Comparison of ENCODE assay signal across 21 cellular contexts in genomic region chr6:145893586-145893985, GRCh38.
DNase-seq lines count a peak whose midpoint lies in the region; ATAC-seq, FAIRE-seq and TF ChIP-seq lines count a peak whose summit lies in the region.
"Had no signal": no experiment of that assay in that cellular context is flagged by ENCODE, and none has a peak within 500 bp of the region (broad histone marks: within the 10 kb centered on the region; RNA-seq: fewer than 3 reads in every experiment).

No MANE protein-coding gene starts in this region.

- TF ChIP-seq RAD21 in SK-N-SH (IDR thresholded peaks at IDR 0.05; ENCODE audit: low read length) (no peak), K562 (CRISPR knock-in tag; conservative IDR thresholded peaks at IDR 0.05 in 1 of 2, IDR thresholded peaks at IDR 0.05 in 1 of 2) (no peak)

- no peak for FAIRE-seq in K562 (lab: Jason Lieb, UNC)
- FAIRE-seq: A204.1, D721Med, G401.6, GM12891, GM19239 had no signal

- H3K79me2 ChIP-seq in SK-N-SH (ENCODE audit: insufficient read depth) (no peaks in the 10 kb centered on the region), K562 (ENCODE audit: control insufficient read depth, insufficient read depth, low read length) (no peaks in the 10 kb centered on the region)

- H4K20me1 ChIP-seq in SK-N-SH (ENCODE audit: insufficient read depth) (no peaks in the 10 kb centered on the region), K562 (replicated peaks; ENCODE audit: control insufficient read depth, insufficient read depth, low read length) (no peaks in the 10 kb centered on the region)
- H4K20me1 ChIP-seq: BLaER1 had no signal

- peaks cover 3% of the 10 kb centered on the region for H3F3A ChIP-seq in SK-N-SH (replicated peaks; ENCODE audit: insufficient read depth)

- DNase-seq in SK-N-SH = peak; percentile 5
- peak in 2 of 4 experiments; percentile 38 for DNase-seq in K562 (ENCODE audit: extremely low read depth in 1 of 4, low spot score in 3 of 4)
- no peak for DNase-seq in T-helper 2 cell
- no peak for DNase-seq in C1 segment of cervical spinal cord (lab: John Stamatoyannopoulos, UW)
- DNase-seq: 8988T; ACHN; BE2C; Caco-2; Calu3; CD4-positive, alpha-beta T cell; CD8-positive, alpha-beta T cell; DMS79 treated with DMSO at 0.1 percent for 48 hours; GF-D8 had no signal

- ATAC-seq in SK-N-SH treated with all-trans-retinoic acid at 6 μM for 48 hours = no peak
- peak; percentile 81 for ATAC-seq in K562
- ATAC-seq: CD8-positive, alpha-beta T cell had no signal

- peaks cover 0 to 3% of the 10 kb centered on the region in 2 experiments; a peak in 2 of 4 replicates for H3K4me1 ChIP-seq in SK-N-SH (ENCODE audit: control insufficient read depth in 1 of 2, insufficient read depth in 2 of 2, low read depth in 1 of 2, low read length in 1 of 2)
- no peaks in the 10 kb centered on the region for H3K4me1 ChIP-seq in K562 (replicated peaks in 1 of 2; ENCODE audit: control insufficient read depth in 2 of 2, insufficient read depth in 2 of 2, low read length in 2 of 2)
- H3K4me1 ChIP-seq: BE2C, BLaER1 had no signal

- POLR2A ChIA-PET in SK-N-SH (lab: Yijun Ruan, JAX) = no interaction called here
- POLR2A ChIA-PET in K562 (lab: Yijun Ruan, JAX) = interaction anchor here (0.7 to 0.9 kb wide), 2 partner anchors 16 to 25 kb away, joined by 3 to 4 read pairs; no protein-coding TSS in a partner anchor

- H3K27me3 ChIP-seq in SK-N-SH (ENCODE audit: insufficient read depth) (no peaks in the 10 kb centered on the region), K562 (ENCODE audit: control insufficient read depth in 2 of 2, insufficient read depth in 2 of 2, low read length in 2 of 2) (no peaks in the 10 kb centered on the region)
- H3K27me3 ChIP-seq: BE2C, BLaER1 had no signal

- no peak overlapping the region for H3K9ac ChIP-seq in SK-N-SH
- no peak overlapping the region for H3K9ac ChIP-seq in K562 (ENCODE audit: insufficient read depth in 1 of 2, low read depth in 2 of 2, low read length in 2 of 2)
- H3K9ac ChIP-seq: BLaER1 had no signal

- intact Hi-C loops in K562 (cut with micrococcal nuclease) = no loop called here

- TF ChIP-seq CTCF in SK-N-SH (IDR thresholded peaks at IDR 0.05) = no peak
- no peak for TF ChIP-seq CTCF in K562 (IDR thresholded peaks at IDR 0.05 in 2 of 3, conservative IDR thresholded peaks at IDR 0.05 in 1 of 3; ENCODE audit: insufficient read depth in 2 of 3, low read depth in 1 of 3, low read length in 3 of 3)

- H3K9me1 ChIP-seq in K562 (ENCODE audit: control insufficient read depth, insufficient read depth, low read length) = no peaks in the 10 kb centered on the region

- in situ Hi-C loops in K562 (cut with MboI) = no loop called here

- peaks cover 34 to 46% of the 10 kb centered on the region in 2 experiments for H3K36me3 ChIP-seq in SK-N-SH (replicated peaks in 1 of 2; ENCODE audit: control insufficient read depth in 1 of 2, insufficient read depth in 2 of 2, low read length in 1 of 2)
- peaks cover 77% of the 10 kb centered on the region for H3K36me3 ChIP-seq in K562 (ENCODE audit: control insufficient read depth, insufficient read depth, low read length)

- TF ChIP-seq EP300 in SK-N-SH (IDR thresholded peaks at IDR 0.05; ENCODE audit: borderline replicate concordance in 1 of 2, low read depth in 1 of 2, low read length in 1 of 2) = no peak
- no peak for TF ChIP-seq EP300 in K562 (IDR thresholded peaks at IDR 0.05; ENCODE audit: low read length)

- WGBS in SK-N-SH (ENCODE audit: low lambda C conversion rate) = 90% methylated on average over 2 of the region's 2 CpGs
- WGBS in K562 (ENCODE audit: insufficient coverage, low coverage, missing lambda C conversion rate) = 84% methylated on average over 2 of the region's 2 CpGs

- H3K9me2 ChIP-seq in SK-N-SH = no peaks in the 10 kb centered on the region

- CTCF ChIA-PET in SK-N-SH (lab: Yijun Ruan, JAX) = interaction anchor here (1.2 to 1.3 kb wide), 2 partner anchors 53 to 78 kb away, joined by 3 read pairs; no protein-coding TSS in a partner anchor
- CTCF ChIA-PET in K562 (lab: Yijun Ruan, JAX; ENCODE audit: low intra/inter-chr PET ratio) = no interaction called here

- H3K4me3 ChIP-seq in SK-N-SH (ENCODE audit: low read depth in 2 of 2, low read length in 1 of 2) (no peak overlapping the region), K562 (no peak overlapping the region)
- H3K4me3 ChIP-seq: BLaER1 had no signal

- H3K4me2 ChIP-seq in SK-N-SH (no peak overlapping the region), K562 (ENCODE audit: insufficient read depth, low read length) (no peak overlapping the region)
- H3K4me2 ChIP-seq: BLaER1 had no signal

- no peak overlapping the region for H3K27ac ChIP-seq in SK-N-SH (ENCODE audit: low read depth in 2 of 2, low read length in 1 of 2)
- no peak overlapping the region for H3K27ac ChIP-seq in K562 (ENCODE audit: extremely low read depth, low read depth, low read length)
- H3K27ac ChIP-seq: BLaER1, C4-2B had no signal

- H3K9me3 ChIP-seq in SK-N-SH (0 out of 2 replicates have a peak, but pooled peaks cover 10% of the 10 kb centered on the region), K562 (replicated peaks; ENCODE audit: control insufficient read depth, insufficient read depth, low read depth, low read length) (peaks cover 11% of the 10 kb centered on the region; the same call in 1 of the 2 replicates)
- H3K9me3 ChIP-seq: BE2C had no signal

- H2AFZ ChIP-seq in SK-N-SH (ENCODE audit: low read depth) = no peak overlapping the region
- no peak overlapping the region for H2AFZ ChIP-seq in K562 (ENCODE audit: low read depth, low read length)

- TF ChIP-seq POLR2A in K562 (conservative IDR thresholded peaks at IDR 0.05) = no peak

- no TSS peak for BruUV-seq in K562 (replicated peaks; lab: Mats Ljungman, UMichigan)

TF ChIP-seq in SK-N-SH, 30 proteins besides CTCF, POLR2A, EP300 and RAD21 (continues in another document):
- TF ChIP-seq POLR2AphosphoS5 (IDR thresholded peaks at IDR 0.05; ENCODE audit: low read depth, low read length) = no peak
- TF ChIP-seq TCF12 (IDR thresholded peaks at IDR 0.05) = no peak
- TF ChIP-seq RXRA (IDR thresholded peaks at IDR 0.05; ENCODE audit: borderline replicate concordance, low read depth) = no peak
- TF ChIP-seq ELF1 (IDR thresholded peaks at IDR 0.05) = no peak
- no peak for TF ChIP-seq PBX3 (IDR thresholded peaks at IDR 0.05)
- TF ChIP-seq MAX (IDR thresholded peaks at IDR 0.05; ENCODE audit: low read depth) = no peak

TF ChIP-seq in SK-N-SH treated with all-trans-retinoic acid at 6 μM for 48 hours, 23 proteins besides CTCF, POLR2A, EP300 and RAD21 (continues in another document):
- TF ChIP-seq CREB5 (CRISPR knock-in tag; IDR thresholded peaks at IDR 0.05; ENCODE audit: low read depth) (no peak), ZC3H10 (CRISPR knock-in tag; IDR thresholded peaks at IDR 0.05) (no peak), ZFP30 (CRISPR knock-in tag; IDR thresholded peaks at IDR 0.05) (no peak), PPARA (CRISPR knock-in tag; IDR thresholded peaks at IDR 0.05; ENCODE audit: borderline replicate concordance) (no peak), ISL1 (CRISPR knock-in tag; IDR thresholded peaks at IDR 0.05) (no peak), TCF4 (CRISPR knock-in tag; IDR thresholded peaks at IDR 0.05; ENCODE audit: borderline replicate concordance) (no peak), ZNF8 (CRISPR knock-in tag; IDR thresholded peaks at IDR 0.05) (no peak)

TF ChIP-seq in K562, 482 proteins besides CTCF, POLR2A, EP300 and RAD21 (continues in another document):
- TF ChIP-seq NCOA1 (IDR thresholded peaks at IDR 0.05; ENCODE audit: low read depth) (peak; percentile 76), ZNF445 (CRISPR knock-in tag; IDR thresholded peaks at IDR 0.05; ENCODE audit: low read depth) (no peak), TFE3 (CRISPR knock-in tag; IDR thresholded peaks at IDR 0.05) (no peak), BCOR (IDR thresholded peaks at IDR 0.05) (no peak), RCOR1 (IDR thresholded peaks at IDR 0.05; ENCODE audit: borderline replicate concordance in 1 of 2, low read depth in 2 of 2, low read length in 2 of 2) (no peak), MAFG (tag; conservative IDR thresholded peaks at IDR 0.05) (peak; percentile 44), ATF1 (CRISPR knock-in tag; IDR thresholded peaks at IDR 0.05) (no peak), ATF1 (tag; IDR thresholded peaks at IDR 0.05) (peak; percentile 64), CREM (IDR thresholded peaks at IDR 0.05; ENCODE audit: low read depth) (peak; percentile 85), MEIS2 (IDR thresholded peaks at IDR 0.05; ENCODE audit: partially characterized antibody) (peak; percentile 7), ZNF175 (CRISPR knock-in tag; IDR thresholded peaks at IDR 0.05; ENCODE audit: low read depth) (no peak), MYC (IDR thresholded peaks at IDR 0.05; ENCODE audit: low read depth, low read length) (0 out of 2 replicates have a peak, but pooled peaks have one; percentile 17), MYC (CRISPR knock-in tag; IDR thresholded peaks at IDR 0.05; ENCODE audit: borderline replicate concordance, low read depth) (no peak)

Comparison
In these comparisons a context has a peak if more than half of its experiments do, and no peak if none do; other contexts are left out.
1. Of the 27 proteins assayed by ChIP-seq in both K562 and SK-N-SH: peak only in K562: JUND; only in SK-N-SH: GATA2, MXI1 and RCOR1; in both: none; in neither: 23.